In the genomic region with DNA sequence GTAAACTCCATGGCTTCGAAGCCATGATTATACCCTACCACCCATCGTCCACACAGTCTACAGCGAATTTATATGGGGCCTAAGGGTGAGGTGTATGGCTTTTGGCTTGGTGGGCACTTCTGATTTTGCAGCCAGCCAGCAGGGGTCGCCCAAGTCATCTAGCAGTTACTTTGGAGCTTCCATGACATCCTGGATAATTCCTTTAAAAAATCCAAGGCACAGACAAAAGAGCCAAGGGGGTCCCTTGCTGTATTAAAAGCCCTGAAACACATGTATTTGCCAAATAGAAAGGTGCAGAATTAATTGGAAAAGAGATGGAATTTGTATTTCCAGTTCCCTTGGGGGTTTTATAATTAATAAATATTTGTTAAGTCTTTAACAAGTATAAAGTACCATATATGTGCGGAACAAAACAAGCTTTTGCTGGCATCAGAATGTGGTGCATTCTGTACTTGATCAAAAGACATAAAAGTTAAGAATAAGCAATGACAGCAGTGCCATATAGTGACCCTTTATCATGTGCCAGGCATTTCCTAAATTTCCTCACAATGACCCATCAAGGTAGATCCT, we compare ENCODE assay signal across 8 cellular contexts.
DNase-seq lines count a peak whose midpoint lies in the region; ATAC-seq lines count a peak whose summit lies in the region.

No MANE protein-coding gene starts in this region.

- DNase-seq in Right ventricle myocardium inferior (ENCODE audit: missing footprints) (peak; percentile 76), cardiac septum (ENCODE audit: low spot score) (no peak), NCI-H2227 treated with DMSO at 0.1 percent for 48 hours (lab: John Stamatoyannopoulos, UW) (peak; percentile 69), left cardiac atrium (peak; percentile 73), retina (peak; percentile 89)
- peak; percentile 37 for DNase-seq in activated naive CD4-positive, alpha-beta T cell treated with anti-CD3 and anti-CD28 coated beads, Interleukin-2, amount 50 U/mL, for 16 hours

- ATAC-seq in Right ventricle myocardium inferior (peak; percentile 73), left cardiac atrium (peak; percentile 65 to 68), HG03108 (IDR thresholded peaks at IDR 0.05; ENCODE audit: unreplicated experiment) (no peak), GM19455 (IDR thresholded peaks at IDR 0.05; ENCODE audit: unreplicated experiment) (no peak)

- intact Hi-C loops in Right ventricle myocardium inferior (cut with DNase I) (loop anchor here (1.0 to 10.0 kb wide), 3 partner anchors 391 to 773 kb away; no protein-coding TSS in a partner anchor), cardiac septum (cut with DNase I) (loop anchor here (2.0 kb wide), 2 partner anchors 391 to 543 kb away; no protein-coding TSS in a partner anchor), left cardiac atrium (cut with DNase I) (loop anchor here (2.0 to 10.0 kb wide), 4 partner anchors 63 to 543 kb away; no protein-coding TSS in a partner anchor)

Comparison
In these comparisons a context has a peak if more than half of its experiments do, and no peak if none do; other contexts are left out.
1. ATAC-seq: peak in Right ventricle myocardium inferior (single experiment) and left cardiac atrium (2 of 2); none in HG03108 (single experiment) and GM19455 (single experiment).